In the genomic region with DNA sequence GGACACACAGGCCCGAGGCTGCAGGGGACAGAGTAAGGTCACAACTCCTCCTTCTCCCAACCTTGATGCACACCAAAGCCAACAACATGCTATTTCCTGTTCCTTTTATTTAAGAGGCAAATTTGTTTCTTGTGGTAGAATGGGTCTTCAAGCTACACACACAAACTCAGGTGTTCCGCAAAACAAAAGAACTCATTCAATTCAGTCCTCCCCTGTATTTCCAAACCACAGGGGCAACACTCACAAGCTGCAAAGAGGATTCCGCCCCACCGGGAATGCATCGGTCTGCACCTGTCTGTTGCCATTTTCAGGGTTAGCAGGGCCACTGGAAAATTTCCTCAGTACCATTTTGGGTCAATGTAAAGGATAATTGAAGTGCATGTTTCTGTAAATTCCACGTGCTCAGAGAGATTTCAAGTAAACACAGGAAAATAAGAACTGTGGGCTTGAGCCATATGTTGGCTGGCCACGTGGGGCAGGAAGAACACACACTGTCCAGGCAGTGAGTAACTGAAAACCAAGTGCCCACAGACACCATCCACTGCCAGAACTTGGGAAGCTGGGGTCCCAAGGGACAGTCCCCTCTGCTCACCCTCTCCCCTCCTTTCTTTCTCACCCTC, we compare ENCODE assay signal across 23 cellular contexts.
"Had no signal": no experiment of that assay in that cellular context is flagged by ENCODE, and none has a peak within 500 bp of the region (broad histone marks: within the 10 kb centered on the region; RNA-seq: fewer than 3 reads in every experiment).

No MANE protein-coding gene starts in this region.

- H3K4me1 ChIP-seq: tibial nerve had no signal

- H3K4me3 ChIP-seq: heart right ventricle, lower lobe of right lung, spleen, tibial nerve had no signal

- H3K27me3 ChIP-seq: spleen had no signal

- H3K36me3 ChIP-seq: heart right ventricle, lower lobe of right lung, spleen, tibial nerve had no signal

- FAIRE-seq: endometrium, kidney had no signal

- H3K9me3 ChIP-seq: heart right ventricle, lower lobe of right lung, tibial nerve had no signal

- H3K27ac ChIP-seq: heart right ventricle, lower lobe of right lung, spleen, tibial nerve had no signal

- ATAC-seq: activated T-cell treated with anti-CD3 and anti-CD28 coated beads, Interleukin-2, amount 50 U/mL, for 72 hours; heart right ventricle; left lobe of liver; lower lobe of right lung; stimulated activated naive CD8-positive, alpha-beta T cell treated with anti-CD3 and anti-CD28 coated beads, Interleukin-15, Interleukin-2, amounts not matched to agents 100 U/mL and 50 U/mL, for 24 hours had no signal

- DNase-seq: activated CD4-positive, alpha-beta memory T cell treated with anti-CD3 and anti-CD28 coated beads, Interleukin-2, amount 10 ng/mL, durations not matched to agents 7 days and 5 days; activated CD4-positive, alpha-beta T cell treated with anti-CD3 and anti-CD28 coated beads for 48 hours; activated effector memory CD4-positive, alpha-beta T cell treated with Interleukin-2 at 50 U/mL for 16 hours; activated naive CD4-positive, alpha-beta T cell treated with anti-CD3 and anti-CD28 coated beads, Interleukin-2, amount 10 ng/mL, durations not matched to agents 7 days and 5 days; activated T-cell treated with anti-CD3 and anti-CD28 coated beads, Interleukin-2, amount 50 U/mL, for 72 hours; amygdala; cerebellar nuclear complex; effector CD4-positive, alpha-beta T cell; foreskin fibroblast; heart right ventricle; kidney; lower lobe of right lung; naive B cell; occipital lobe; posterior cingulate gyrus; spleen; stimulated activated CD4-positive, alpha-beta T cell treated with anti-CD3 and anti-CD28 coated beads, Interleukin-4, amount 100 ng/mL, for 24 hours; stimulated activated naive CD8-positive, alpha-beta T cell treated with anti-CD3 and anti-CD28 coated beads, Interleukin-15, Interleukin-2, amounts not matched to agents 100 U/mL and 50 U/mL, for 24 hours; substantia nigra; T1000 had no signal
